15 cellular contexts compared by ENCODE assay signal in the genomic region with DNA sequence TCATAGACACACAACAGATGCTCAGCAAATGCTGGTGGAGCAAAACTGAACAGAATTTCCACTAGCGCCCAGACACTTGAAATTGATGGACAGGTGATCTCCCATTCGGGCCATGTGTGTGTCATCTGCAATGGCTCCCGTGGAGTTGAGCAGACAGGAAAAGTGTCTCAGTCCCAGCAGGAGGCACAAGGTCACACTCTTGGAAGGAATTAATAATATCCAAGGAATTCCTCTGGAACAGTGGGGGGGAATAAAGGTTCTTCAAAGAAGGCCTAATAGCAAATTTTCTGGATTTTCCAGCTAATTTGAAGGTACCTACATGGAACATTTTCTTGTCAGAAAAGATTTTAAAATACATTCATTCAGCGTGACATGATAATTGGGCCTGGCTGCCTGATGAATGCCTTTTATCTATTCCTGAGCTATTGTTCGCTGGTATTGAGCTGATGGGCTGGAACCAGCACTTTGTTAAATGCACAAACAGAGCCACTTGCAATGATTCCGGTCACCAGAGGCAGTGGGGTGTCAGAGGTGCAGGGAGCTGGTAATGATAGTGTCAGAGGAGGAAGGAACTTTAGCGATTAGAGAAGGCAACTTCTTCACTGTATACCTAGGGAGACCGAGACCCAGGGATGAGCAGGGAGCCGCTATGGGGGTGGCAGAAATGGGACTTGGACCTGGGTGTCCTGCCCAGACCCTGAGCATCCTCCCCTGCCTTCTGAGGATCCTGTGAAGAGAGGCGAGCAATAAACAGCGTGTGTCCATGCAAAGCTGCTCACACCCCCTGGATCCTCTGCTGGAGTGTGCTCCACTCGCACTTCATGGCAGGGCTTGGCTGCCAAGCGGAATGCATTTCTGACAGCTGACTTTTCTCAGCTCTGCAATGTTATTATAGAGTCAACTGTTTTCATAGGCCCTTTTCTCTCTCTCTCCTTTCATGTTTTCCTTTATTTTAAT. TPM values are rescaled to one million over a fixed set of nuclear protein-coding genes. Genes with fewer than 3 reads are reported as not detected.
A peak's percentile ranks its signal among the peaks of the same experiment; 100 is the strongest.
DNase-seq lines count a peak whose midpoint lies in the region; ATAC-seq and TF ChIP-seq lines count a peak whose summit lies in the region.
"Had no signal": no experiment of that assay in that cellular context is flagged by ENCODE, and none has a peak within 500 bp of the region (broad histone marks: within the 10 kb centered on the region; RNA-seq: fewer than 3 reads in every experiment).

No MANE protein-coding gene starts in this region.

- TF ChIP-seq POLR2A in heart left ventricle (IDR thresholded peaks at IDR 0.05): no peak
- no peak for TF ChIP-seq POLR2A in suprapubic skin (IDR thresholded peaks at IDR 0.05)
- no peak for TF ChIP-seq POLR2A in GM18505 (IDR thresholded peaks at IDR 0.05; ENCODE audit: borderline replicate concordance, extremely low read depth, insufficient read depth, insufficient read length)

- H3K4me1 ChIP-seq in heart left ventricle (peaks cover 0 to 9% (median 0%) of the 10 kb centered on the region in 12 donors), left lung (peaks cover 3 to 10% of the 10 kb centered on the region in 2 donors), suprapubic skin (peaks cover 3% of the 10 kb centered on the region)

- no peaks in the 10 kb centered on the region for H3K9me3 ChIP-seq in heart left ventricle
- H3K9me3 ChIP-seq in left lung: no peaks in the 10 kb centered on the region
- no peaks in the 10 kb centered on the region for H3K9me3 ChIP-seq in suprapubic skin
- H3K9me3 ChIP-seq: body of pancreas, vagina had no signal

- 64 to 79% (median 74%) methylated on average over 13 of the region's 13 CpGs for WGBS in heart left ventricle, 4 donors
- WGBS in suprapubic skin: 87% methylated on average over 13 of the region's 13 CpGs

- H3K27ac ChIP-seq in heart left ventricle (no peak overlapping the region), left lung (no peak overlapping the region), suprapubic skin (no peak overlapping the region)
- H3K27ac ChIP-seq: body of pancreas, vagina had no signal

- intact Hi-C loops in cardiac septum (cut with DNase I): loop anchor here (5.0 kb wide), 5 partner anchors 49 to 614 kb away; no protein-coding TSS in a partner anchor
- intact Hi-C loops in heart left ventricle (cut with DNase I): loop anchor here in 9 of 10 donors (5.0 to 10.0 kb wide), 10 partner anchors 274 to 616 kb away; a partner anchor contains a TSS
- intact Hi-C loops in left lung (cut with DNase I): loop anchor here in 1 of 2 donors (10.0 kb wide), 1 partner anchor 446 kb away; no protein-coding TSS in a partner anchor

- TF ChIP-seq EP300 in suprapubic skin (IDR thresholded peaks at IDR 0.05): no peak

- H3K27me3 ChIP-seq in heart left ventricle (no peaks in the 10 kb centered on the region), left lung (no peaks in the 10 kb centered on the region), suprapubic skin (no peaks in the 10 kb centered on the region)
- H3K27me3 ChIP-seq: body of pancreas, vagina had no signal

- no peak for TF ChIP-seq CTCF in heart left ventricle (IDR thresholded peaks at IDR 0.05)
- TF ChIP-seq CTCF in left lung (IDR thresholded peaks at IDR 0.05): no peak
- TF ChIP-seq CTCF in suprapubic skin (IDR thresholded peaks at IDR 0.05): no peak

- DNase-seq in cardiac septum (ENCODE audit: low spot score) (peak; percentile 20), heart left ventricle (no peak), NCI-H69 (lab: John Stamatoyannopoulos, UW) (peak; percentile 43), left lung (no peak), suprapubic skin (ENCODE audit: low spot score in 2 of 2) (peak; percentile 32 to 48), SKM-1 (lab: John Stamatoyannopoulos, UW; ENCODE audit: unreplicated experiment) (no peak)
- DNase-seq: body of pancreas; CD8-positive, alpha-beta memory T cell; H9; stimulated activated CD4-positive, alpha-beta T cell treated with anti-CD3 and anti-CD28 coated beads, Interleukin-4, amount 100 ng/mL, for 4 hours had no signal

- no peak overlapping the region for H3K4me3 ChIP-seq in heart left ventricle
- no peak overlapping the region for H3K4me3 ChIP-seq in left lung
- H3K4me3 ChIP-seq in suprapubic skin: no peak overlapping the region
- H3K4me3 ChIP-seq: body of pancreas, K562, smooth muscle cell, vagina had no signal

- no peaks in the 10 kb centered on the region for H3K36me3 ChIP-seq in heart left ventricle
- no peaks in the 10 kb centered on the region for H3K36me3 ChIP-seq in left lung
- H3K36me3 ChIP-seq in suprapubic skin: no peaks in the 10 kb centered on the region
- H3K36me3 ChIP-seq: vagina had no signal

- ATAC-seq in heart left ventricle: no peak
- ATAC-seq in left lung: peak; percentile 69
- ATAC-seq in GM18505 (IDR thresholded peaks at IDR 0.05; ENCODE audit: unreplicated experiment): no peak
- no peak for ATAC-seq in GM21529 (IDR thresholded peaks at IDR 0.05; ENCODE audit: unreplicated experiment)
- ATAC-seq: body of pancreas, K562 had no signal

RNA-seq across cellular contexts. Expression of a gene that starts 31.3 kb away (rescaled TPM):
- 21.0 TPM for total RNA-seq in cardiac septum
- total RNA-seq in heart left ventricle: 10 to 100 TPM; 15.3 to 55.6 (median 20.7) TPM
- 10 to 100 TPM in 1 of 2 donors, 1 to 10 TPM in 1; 7.5 to 26.1 TPM for polyA plus RNA-seq in heart left ventricle
- 10 to 100 TPM; 18.3 to 27.1 TPM for total RNA-seq in left lung
- 1 to 10 TPM; 2.2 to 4.3 (median 3.4) TPM for total RNA-seq in suprapubic skin

Comparison
In these comparisons a context has a peak if more than half of its experiments do, and no peak if none do; other contexts are left out.
1. DNase-seq: peak in cardiac septum (single experiment), NCI-H69 (single experiment) and suprapubic skin (2 of 2); none in heart left ventricle (0 of 5), left lung (0 of 2) and SKM-1 (single experiment).